12 cellular contexts compared by ENCODE assay signal in the genomic region with DNA sequence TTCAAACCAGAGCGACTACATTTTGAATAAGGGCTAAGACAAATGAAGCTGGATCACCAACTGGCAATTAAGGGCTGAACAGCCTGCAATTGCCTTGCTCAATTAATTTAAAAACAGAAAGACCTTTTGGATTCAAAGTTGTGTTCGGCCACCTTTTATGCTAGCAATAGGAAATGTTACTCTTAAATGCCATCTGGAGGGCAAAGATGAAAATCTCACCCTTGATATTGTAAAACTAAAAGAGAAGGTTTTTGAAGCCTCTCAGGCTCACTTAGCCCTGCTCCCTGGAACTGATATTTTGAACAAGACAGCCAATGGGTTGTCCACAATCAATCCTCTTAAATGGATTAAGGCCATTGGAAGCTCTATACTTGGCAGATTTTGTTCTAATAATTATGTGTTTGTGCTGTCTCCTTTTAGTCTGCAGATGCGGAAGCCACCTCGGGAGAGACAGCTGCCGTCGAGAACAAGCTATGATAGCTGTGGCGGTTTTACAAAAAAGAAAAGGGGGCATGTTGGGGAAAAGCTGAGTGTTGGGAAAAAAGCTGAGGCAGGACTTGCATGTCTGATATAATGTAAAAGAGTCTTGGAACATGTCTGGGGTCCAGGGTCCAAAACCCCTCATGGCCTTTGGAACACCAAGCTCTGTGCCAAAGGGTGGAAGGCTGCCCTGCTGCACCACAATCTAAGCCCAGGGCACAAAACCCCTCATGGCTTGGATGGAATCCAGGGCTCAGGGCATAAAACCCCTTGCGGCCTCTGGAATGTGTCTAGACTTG. TPM values are rescaled to one million over a fixed set of nuclear protein-coding genes. Genes with fewer than 3 reads are reported as not detected.
A peak's percentile ranks its signal among the peaks of the same experiment; 100 is the strongest.
DNase-seq lines count a peak whose midpoint lies in the region; ATAC-seq lines count a peak whose summit lies in the region.
"Had no signal": no experiment of that assay in that cellular context is flagged by ENCODE, and none has a peak within 500 bp of the region (broad histone marks: within the 10 kb centered on the region; RNA-seq: fewer than 3 reads in every experiment).

No MANE protein-coding gene starts in this region.

- no peaks in the 10 kb centered on the region for H3K4me1 ChIP-seq in Karpas-422 (ENCODE audit: low read length)
- H3K4me1 ChIP-seq: psoas muscle, tibial artery had no signal

- peak overlapping the region; percentile 78 for H3K27ac Mint-ChIP-seq in activated T-helper 2 cell treated with anti-CD3 and anti-CD28 coated beads, Interferon-gamma antibody, Interleukin-2, Interleukin-4, amounts not matched to agents 10 μg/mL and 5 μg/mL and 100 μg/mL, durations not matched to agents 14 hours and 24 hours and 36 hours
- H3K27ac Mint-ChIP-seq in naive thymus-derived CD8-positive, alpha-beta T cell = peak overlapping the region; percentile 88 to 98 (median 92)

- H3K4me3 Mint-ChIP-seq in activated T-helper 2 cell treated with anti-CD3 and anti-CD28 coated beads, Interferon-gamma antibody, Interleukin-2, Interleukin-4, amounts not matched to agents 10 μg/mL and 5 μg/mL and 100 μg/mL, durations not matched to agents 14 hours and 24 hours and 36 hours (ENCODE audit: low read depth) = peak overlapping the region; percentile 58
- peak overlapping the region; percentile 73 to 91 (median 86) for H3K4me3 Mint-ChIP-seq in naive thymus-derived CD8-positive, alpha-beta T cell

- H4K20me1 ChIP-seq in Karpas-422 (ENCODE audit: insufficient read depth, low read depth, low read length) = no peaks in the 10 kb centered on the region

- H2AFZ ChIP-seq in Karpas-422 (ENCODE audit: low read length) = no peak overlapping the region

- peak; percentile 62 to 66 for ATAC-seq in naive thymus-derived CD8-positive, alpha-beta T cell
- ATAC-seq in GM19023 (IDR thresholded peaks at IDR 0.05; ENCODE audit: unreplicated experiment) = no peak
- ATAC-seq: psoas muscle had no signal

- peaks cover 57% of the 10 kb centered on the region for H3K36me3 Mint-ChIP-seq in activated T-helper 2 cell treated with anti-CD3 and anti-CD28 coated beads, Interferon-gamma antibody, Interleukin-2, Interleukin-4, amounts not matched to agents 10 μg/mL and 5 μg/mL and 100 μg/mL, durations not matched to agents 14 hours and 24 hours and 36 hours (ENCODE audit: low read depth)
- H3K36me3 Mint-ChIP-seq in naive thymus-derived CD8-positive, alpha-beta T cell = peaks cover 7 to 23% (median 11%) of the 10 kb centered on the region in 3 donors

- peaks cover 24% of the 10 kb centered on the region for H3K9me3 ChIP-seq in Karpas-422 (ENCODE audit: low read length)

- POLR2A ChIA-PET in naive thymus-derived CD8-positive, alpha-beta T cell (lab: Charles Lee) = interaction anchor here (0.7 to 2.4 kb wide), 9 partner anchors 45 to 307 kb away, joined by 3 to 29 read pairs (median 6); a partner anchor contains a TSS

- peaks cover 2% of the 10 kb centered on the region for H3K27me3 Mint-ChIP-seq in activated T-helper 2 cell treated with anti-CD3 and anti-CD28 coated beads, Interferon-gamma antibody, Interleukin-2, Interleukin-4, amounts not matched to agents 10 μg/mL and 5 μg/mL and 100 μg/mL, durations not matched to agents 14 hours and 24 hours and 36 hours (ENCODE audit: low read depth)
- H3K27me3 Mint-ChIP-seq in naive thymus-derived CD8-positive, alpha-beta T cell = peaks cover 0 to 3% (median 0%) of the 10 kb centered on the region in 5 donors

- no peak overlapping the region for H3K27ac ChIP-seq in Karpas-422 (ENCODE audit: low read length)
- H3K27ac ChIP-seq: psoas muscle, tibial artery had no signal

- no peak overlapping the region for H3K9ac ChIP-seq in Karpas-422 (ENCODE audit: low read length)

- H3K36me3 ChIP-seq in Karpas-422 (ENCODE audit: insufficient read depth, low read length) = peaks cover 11% of the 10 kb centered on the region
- H3K36me3 ChIP-seq: tibial artery had no signal

- H3K9me3 Mint-ChIP-seq in activated T-helper 2 cell treated with anti-CD3 and anti-CD28 coated beads, Interferon-gamma antibody, Interleukin-2, Interleukin-4, amounts not matched to agents 10 μg/mL and 5 μg/mL and 100 μg/mL, durations not matched to agents 14 hours and 24 hours and 36 hours = peaks cover 57% of the 10 kb centered on the region
- H3K9me3 Mint-ChIP-seq in naive thymus-derived CD8-positive, alpha-beta T cell = peaks cover 0 to 24% (median 9%) of the 10 kb centered on the region in 9 donors

- H3K27me3 ChIP-seq in Karpas-422 (ENCODE audit: low read length) = no peaks in the 10 kb centered on the region

- no peaks in the 10 kb centered on the region for H3K79me2 ChIP-seq in Karpas-422 (ENCODE audit: low read length)

- no peak overlapping the region for H3K4me2 ChIP-seq in Karpas-422 (ENCODE audit: low read depth, low read length, poor library complexity, severe bottlenecking)

- peak; percentile 41 for DNase-seq in NCI-H82 (lab: John Stamatoyannopoulos, UW)
- no peak for DNase-seq in NCI-H82 treated with DMSO at 0.1 percent for 48 hours (lab: John Stamatoyannopoulos, UW; ENCODE audit: unreplicated experiment)
- peak; percentile 50 for DNase-seq in Karpas-422
- DNase-seq in activated T-helper 2 cell treated with anti-CD3 and anti-CD28 coated beads, Interferon-gamma antibody, Interleukin-2, Interleukin-4, amounts not matched to agents 10 μg/mL and 5 μg/mL and 100 μg/mL, durations not matched to agents 14 hours and 24 hours and 36 hours (ENCODE audit: low spot score) = no peak
- DNase-seq in naive thymus-derived CD8-positive, alpha-beta T cell = peak in 2 of 10 donors; percentile 42 to 44
- no peak for DNase-seq in effector CD8-positive, alpha-beta T cell (lab: John Stamatoyannopoulos, UW)
- DNase-seq in HuH-7 (ENCODE audit: low spot score) = no peak
- DNase-seq: foreskin melanocyte, MV-4-11, psoas muscle had no signal

- no peak overlapping the region for H3K4me3 ChIP-seq in Karpas-422 (ENCODE audit: low read length)
- H3K4me3 ChIP-seq: psoas muscle, tibial artery had no signal

- intact Hi-C loops in activated T-helper 2 cell treated with anti-CD3 and anti-CD28 coated beads, Interferon-gamma antibody, Interleukin-2, Interleukin-4, amounts not matched to agents 10 μg/mL and 5 μg/mL and 100 μg/mL, durations not matched to agents 14 hours and 24 hours and 36 hours (cut with micrococcal nuclease) = loop anchor here (2.0 kb wide), 1 partner anchor 45 kb away; a partner anchor contains a TSS

- no peaks in the 10 kb centered on the region for H3K9me2 ChIP-seq in Karpas-422 (replicated peaks; ENCODE audit: insufficient read depth, low read length)

- peaks cover 23% of the 10 kb centered on the region for H3K4me1 Mint-ChIP-seq in activated T-helper 2 cell treated with anti-CD3 and anti-CD28 coated beads, Interferon-gamma antibody, Interleukin-2, Interleukin-4, amounts not matched to agents 10 μg/mL and 5 μg/mL and 100 μg/mL, durations not matched to agents 14 hours and 24 hours and 36 hours (ENCODE audit: low read depth)
- H3K4me1 Mint-ChIP-seq in naive thymus-derived CD8-positive, alpha-beta T cell = peaks cover 28 to 54% (median 41%) of the 10 kb centered on the region in 4 donors

RNA-seq across cellular contexts. Expression of a gene that starts 44.4 kb away (rescaled TPM):
- 27.5 and 33.8 TPM in 2 replicates for total RNA-seq in Karpas-422 (2014; rRNA removed; shearing (Covaris generic); ENCODE audit: low replicate concordance)
- total RNA-seq in activated T-helper 2 cell treated with anti-CD3 and anti-CD28 coated beads, Interferon-gamma antibody, Interleukin-2, Interleukin-4, amounts not matched to agents 10 μg/mL and 5 μg/mL and 100 μg/mL, durations not matched to agents 14 hours and 24 hours and 36 hours = 60.8 and 68.9 TPM in 2 replicates
- total RNA-seq in naive thymus-derived CD8-positive, alpha-beta T cell = 10 to 100 TPM; 57.0 to 61.3 TPM
- polyA plus RNA-seq in naive thymus-derived CD8-positive, alpha-beta T cell = 10 to 100 TPM; 14.0 to 20.4 (median 16.5) TPM

Comparison
In these comparisons a context has a peak if more than half of its experiments do, and no peak if none do; other contexts are left out.
1. DNase-seq: peak in NCI-H82 (single experiment) and Karpas-422 (single experiment); none in NCI-H82 treated with DMSO at 0.1 percent for 48 hours (single experiment), activated T-helper 2 cell treated with anti-CD3 and anti-CD28 coated beads, Interferon-gamma antibody, Interleukin-2, Interleukin-4, amounts not matched to agents 10 μg/mL and 5 μg/mL and 100 μg/mL, durations not matched to agents 14 hours and 24 hours and 36 hours (single experiment), effector CD8-positive, alpha-beta T cell (single experiment) and HuH-7 (single experiment).